In genomic region chr21:46052703-46053651, GRCh38 we compare ENCODE assay signal across 9 cellular contexts. TPM values are rescaled to one million over a fixed set of nuclear protein-coding genes. Genes with fewer than 3 reads are reported as not detected.
DNase-seq lines count a peak whose midpoint lies in the region; ATAC-seq and FAIRE-seq lines count a peak whose summit lies in the region.
"Had no signal": no experiment of that assay in that cellular context is flagged by ENCODE, and none has a peak within 500 bp of the region (broad histone marks: within the 10 kb centered on the region; RNA-seq: fewer than 3 reads in every experiment).

No MANE protein-coding gene starts in this region.

- FAIRE-seq in frontal cortex (lab: Jason Lieb, UNC), result no peak

- DNase-seq in Caki2 (ENCODE audit: low read depth) (peak; percentile 42), RPMI7951 (ENCODE audit: low read depth) (peak; percentile 97), fibroblast of gingiva (ENCODE audit: low read depth) (peak; percentile 77), frontal cortex (ENCODE audit: low spot score in 2 of 2) (no peak), G401 (ENCODE audit: low spot score) (no peak), C1 segment of cervical spinal cord (lab: John Stamatoyannopoulos, UW) (no peak)
- peak in 3 of 4 experiments; percentile 20 to 32 (median 29) for DNase-seq in stimulated activated CD4-positive, alpha-beta T cell treated with anti-CD3 and anti-CD28 coated beads, Interleukin-1b, Interleukin-23, amount 100 ng/mL, for 24 hours (ENCODE audit: low read depth in 4 of 4, low spot score in 1 of 4)
- DNase-seq: NCI-H146 had no signal

- in situ Hi-C loops in Caki2 (cut with HindIII; ENCODE audit: low pct_unique_long_range_greater_than_20kb, low sequenced_read_pairs) (no loop called here), G401 (cut with HindIII; ENCODE audit: low sequenced_read_pairs) (no loop called here)

- ATAC-seq in HG03108 (IDR thresholded peaks at IDR 0.05; ENCODE audit: unreplicated experiment), result no peak

RNA-seq across cellular contexts. Expression of gene COL6A2, which starts 44.9 kb away (rescaled TPM):
- total RNA-seq in Caki2 (2014; rRNA removed; shearing (Covaris generic); ENCODE audit: low replicate concordance), result 97.9 and 120 TPM in 2 replicates
- 680 and 1,049 TPM in 2 replicates for total RNA-seq in RPMI7951 (2014; rRNA removed; shearing (Covaris generic))
- 15.5 TPM for total RNA-seq in frontal cortex
- 69.1 and 79.2 TPM in 2 replicates for total RNA-seq in G401 (2014; rRNA removed; shearing (Covaris generic))

Comparison
In these comparisons a context has a peak if more than half of its experiments do, and no peak if none do; other contexts are left out.
1. DNase-seq: peak in Caki2 (single experiment), RPMI7951 (single experiment), fibroblast of gingiva (single experiment) and stimulated activated CD4-positive, alpha-beta T cell treated with anti-CD3 and anti-CD28 coated beads, Interleukin-1b, Interleukin-23, amount 100 ng/mL, for 24 hours (3 of 4); none in frontal cortex (0 of 2), G401 (single experiment) and C1 segment of cervical spinal cord (0 of 14).